In the genomic region with DNA sequence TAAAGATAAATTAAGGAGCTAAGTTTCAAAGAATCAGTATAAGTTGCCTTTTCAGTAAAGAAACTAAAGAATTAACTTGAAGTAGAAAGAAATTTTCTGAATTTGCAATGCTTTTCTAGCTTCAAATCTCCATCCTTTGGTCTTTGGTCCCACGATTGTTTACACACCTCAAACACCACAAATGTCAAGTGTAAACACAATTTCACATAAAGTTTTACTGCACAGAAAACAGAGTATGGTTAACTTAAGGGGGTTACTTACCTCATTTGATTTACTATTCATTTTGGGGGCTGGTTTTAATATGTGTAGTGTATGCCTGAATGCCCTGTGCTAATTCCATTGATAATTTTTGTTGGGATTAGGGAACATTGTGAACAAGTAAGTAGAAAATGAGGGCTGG, we compare ENCODE assay signal across 9 cellular contexts.
"Had no signal": no experiment of that assay in that cellular context is flagged by ENCODE, and none has a peak within 500 bp of the region (broad histone marks: within the 10 kb centered on the region; RNA-seq: fewer than 3 reads in every experiment).

No MANE protein-coding gene starts in this region.

- H3K27ac ChIP-seq: GM23248, HL-60 had no signal

- ATAC-seq: HCT116, K562 had no signal

- DNase-seq: GM23248, H7, HFFc6, IMR-90, KG1 had no signal

- H3K9ac ChIP-seq: GM23248 had no signal

- H3K27ac Mint-ChIP-seq: HFFc6 had no signal

- H2AFZ ChIP-seq: GM23248 had no signal

- H3K4me3 Mint-ChIP-seq: HFFc6 had no signal

- FAIRE-seq: K562 had no signal

- H3K9me3 ChIP-seq: HAP-1 had no signal

- H3K36me3 ChIP-seq: HAP-1 had no signal

- H3K4me3 ChIP-seq: GM23248, HAP-1, K562 had no signal
